In the genomic region with DNA sequence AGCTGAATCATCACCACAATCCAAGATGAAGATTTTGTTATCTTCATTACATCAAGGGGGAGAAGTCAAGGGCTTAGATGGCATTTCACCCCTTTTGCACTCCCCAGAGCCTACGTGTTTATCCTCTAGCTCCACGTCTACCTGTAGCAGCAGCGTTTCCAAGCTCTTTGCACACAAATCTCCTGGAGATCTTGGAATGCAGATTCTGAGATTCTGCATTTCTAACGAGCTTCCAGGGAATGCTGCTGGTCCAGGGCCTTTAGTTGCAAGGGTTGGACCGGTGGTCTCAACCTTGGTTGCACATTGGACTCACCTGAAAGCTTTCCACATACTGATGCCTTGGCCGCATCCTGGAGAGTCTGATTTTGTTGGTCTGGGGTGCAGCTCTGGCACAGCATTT, we compare ENCODE assay signal across 27 cellular contexts. TPM values are rescaled to one million over a fixed set of nuclear protein-coding genes. Genes with fewer than 3 reads are reported as not detected.
DNase-seq lines count a peak whose midpoint lies in the region; ATAC-seq and TF ChIP-seq lines count a peak whose summit lies in the region.
"Had no signal": no experiment of that assay in that cellular context is flagged by ENCODE, and none has a peak within 500 bp of the region (broad histone marks: within the 10 kb centered on the region; RNA-seq: fewer than 3 reads in every experiment).

No MANE protein-coding gene starts in this region.

- BruUV-seq in MCF 10A (replicated peaks; lab: Mats Ljungman, UMichigan): no TSS peak

- H3K36me3 Mint-ChIP-seq in MCF 10A (ENCODE audit: insufficient read depth, unreplicated experiment): no peaks in the 10 kb centered on the region
- no peaks in the 10 kb centered on the region for H3K36me3 Mint-ChIP-seq in glutamatergic neuron (ENCODE audit: unreplicated experiment)
- H3K36me3 Mint-ChIP-seq: CD4-positive, CD25-positive, alpha-beta regulatory T cell; stimulated activated naive B cell treated with anti-CD40 and anti-IgM and Interleukin-4, amounts not matched to agents 10 μg/mL and 1 μg/mL and 100 μg/mL, for 72 hours had no signal

- H3K4me3 ChIP-seq in breast epithelium: peak overlapping the region in 1 of 3 donors; percentile 42
- peak overlapping the region; percentile 24 for H3K4me3 ChIP-seq in psoas muscle
- H3K4me3 ChIP-seq: adrenal gland, body of pancreas, gastroesophageal sphincter, GM12878 had no signal

- TF ChIP-seq CTCF in breast epithelium (IDR thresholded peaks at IDR 0.05) (no peak), MCF 10A (IDR thresholded peaks at IDR 0.05; ENCODE audit: unreplicated experiment) (no peak), glutamatergic neuron (IDR thresholded peaks at IDR 0.05; ENCODE audit: partially characterized antibody, unreplicated experiment) (no peak), psoas muscle (IDR thresholded peaks at IDR 0.05) (no peak)

- H3K9me3 ChIP-seq in breast epithelium: no peaks in the 10 kb centered on the region
- no peaks in the 10 kb centered on the region for H3K9me3 ChIP-seq in psoas muscle
- H3K9me3 ChIP-seq: adrenal gland, body of pancreas, gastroesophageal sphincter had no signal

- H3K4me1 ChIP-seq in breast epithelium: no peaks in the 10 kb centered on the region
- peaks cover 56% of the 10 kb centered on the region for H3K4me1 ChIP-seq in psoas muscle
- H3K4me1 ChIP-seq: adrenal gland had no signal

- ATAC-seq in psoas muscle: no peak
- ATAC-seq in HG02759 (IDR thresholded peaks at IDR 0.05; ENCODE audit: unreplicated experiment): no peak
- ATAC-seq: GM12878; PC-3; stimulated activated naive B cell treated with anti-CD40 and anti-IgM and Interleukin-4, amounts not matched to agents 10 μg/mL and 1 μg/mL and 100 μg/mL, for 72 hours had no signal

- POLR2A ChIA-PET in MCF 10A (lab: Yijun Ruan, JAX): interaction anchor here (0.8 to 1.6 kb wide), 4 partner anchors 14 to 167 kb away, joined by 3 to 5 read pairs (median 4); no protein-coding TSS in a partner anchor

- H3K36me3 ChIP-seq in breast epithelium (no peaks in the 10 kb centered on the region), psoas muscle (ENCODE audit: insufficient read depth in 1 of 2, low read depth in 1 of 2) (no peaks in the 10 kb centered on the region)
- H3K36me3 ChIP-seq: adrenal gland, gastroesophageal sphincter had no signal

- no peaks in the 10 kb centered on the region for H3K27me3 Mint-ChIP-seq in MCF 10A (ENCODE audit: insufficient read depth, unreplicated experiment)
- peaks cover 6% of the 10 kb centered on the region for H3K27me3 Mint-ChIP-seq in glutamatergic neuron (ENCODE audit: unreplicated experiment)

- no peak for TF ChIP-seq POLR2A in breast epithelium (IDR thresholded peaks at IDR 0.05)

- DNase-seq in breast epithelium (ENCODE audit: low spot score in 2 of 2) (no peak), MCF 10A (ENCODE audit: unreplicated experiment) (no peak), NCI-H69 (lab: John Stamatoyannopoulos, UW) (peak; percentile 46), glutamatergic neuron (no peak), psoas muscle (no peak), dermis blood vessel endothelial cell (no peak), KG1 (lab: John Stamatoyannopoulos, UW) (no peak)
- DNase-seq: activated CD4-positive, alpha-beta T cell treated with anti-CD3 and anti-CD28 coated beads, Interleukin-2, amount 50 U/mL, for 48 hours; activated CD4-positive, CD25-positive, alpha-beta regulatory T cell treated with anti-CD3 and anti-CD28 coated beads, Interleukin-2, amount 50 U/mL, for 72 hours; activated naive CD4-positive, alpha-beta T cell; activated T-cell treated with anti-CD3 and anti-CD28 coated beads, Interleukin-2, amount 50 U/mL, for 48 hours; adrenal gland; body of pancreas; CD4-positive, CD25-positive, alpha-beta regulatory T cell; MM.1S; naive B cell; NCI-H1930; NCI-H526; PC-3; small intestine; stimulated activated naive B cell treated with anti-CD40 and anti-IgM and Interleukin-4, amounts not matched to agents 10 μg/mL and 1 μg/mL and 100 μg/mL, for 72 hours; T-helper 2 cell had no signal

- H3K9me3 Mint-ChIP-seq in MCF 10A (ENCODE audit: unreplicated experiment) (no peaks in the 10 kb centered on the region), glutamatergic neuron (ENCODE audit: unreplicated experiment) (peaks cover 16% of the 10 kb centered on the region)
- H3K9me3 Mint-ChIP-seq: CD4-positive, CD25-positive, alpha-beta regulatory T cell had no signal

- H3K4me3 Mint-ChIP-seq in MCF 10A (ENCODE audit: unreplicated experiment): no peak overlapping the region
- H3K4me3 Mint-ChIP-seq in glutamatergic neuron (ENCODE audit: unreplicated experiment): peak overlapping the region; percentile 78
- H3K4me3 Mint-ChIP-seq: CD4-positive, CD25-positive, alpha-beta regulatory T cell; naive B cell; stimulated activated naive B cell treated with anti-CD40 and anti-IgM and Interleukin-4, amounts not matched to agents 10 μg/mL and 1 μg/mL and 100 μg/mL, for 72 hours had no signal

- H3K27ac ChIP-seq in breast epithelium (peak overlapping the region; percentile 45 to 72), psoas muscle (peak overlapping the region; percentile 82)
- H3K27ac ChIP-seq: 22Rv1, adrenal gland, body of pancreas, KMS-11 had no signal

- H3K27me3 ChIP-seq in breast epithelium: no peaks in the 10 kb centered on the region
- H3K27me3 ChIP-seq in psoas muscle (ENCODE audit: insufficient read depth in 3 of 3, low read length in 2 of 3): no peaks in the 10 kb centered on the region
- H3K27me3 ChIP-seq: adrenal gland, body of pancreas had no signal

- H3K27ac Mint-ChIP-seq in MCF 10A (ENCODE audit: low read depth, unreplicated experiment): no peak overlapping the region
- H3K27ac Mint-ChIP-seq in glutamatergic neuron (ENCODE audit: unreplicated experiment): peak overlapping the region; percentile 95
- H3K27ac Mint-ChIP-seq: CD4-positive, CD25-positive, alpha-beta regulatory T cell; naive B cell; stimulated activated naive B cell treated with anti-CD40 and anti-IgM and Interleukin-4, amounts not matched to agents 10 μg/mL and 1 μg/mL and 100 μg/mL, for 72 hours had no signal

- CTCF ChIA-PET in MCF 10A (lab: Yijun Ruan, JAX): interaction anchor here (0.6 to 12.7 kb wide), 14 partner anchors 8 to 275 kb away, joined by 3 to 432 read pairs (median 3); no protein-coding TSS in a partner anchor

- peaks cover 8% of the 10 kb centered on the region for H3K4me1 Mint-ChIP-seq in MCF 10A (ENCODE audit: insufficient read depth, unreplicated experiment)
- peaks cover 56% of the 10 kb centered on the region for H3K4me1 Mint-ChIP-seq in glutamatergic neuron (ENCODE audit: low read depth, unreplicated experiment)

- intact Hi-C loops in breast epithelium (cut with DNase I; ENCODE audit: low total_unique reads) (loop anchor here (5.0 kb wide), 1 partner anchor 177 kb away; no protein-coding TSS in a partner anchor), MCF 10A (cut with micrococcal nuclease) (no loop called here), psoas muscle (cut with DNase I) (loop anchor here (5.0 kb wide), 2 partner anchors 37 to 47 kb away; a partner anchor contains a TSS)

- 22 to 29% (median 28%) methylated on average over 6 of the region's 6 CpGs for WGBS in psoas muscle, 3 donors

RNA-seq across cellular contexts. Expression of a gene that starts 49.5 kb away (rescaled TPM):
- 10 to 100 TPM; 24.6 to 30.2 (median 27.5) TPM for total RNA-seq in breast epithelium
- total RNA-seq in MCF 10A (2022): 20.9 and 23.5 TPM in 2 replicates
- 278 TPM for total RNA-seq in glutamatergic neuron (ENCODE audit: unreplicated experiment)
- total RNA-seq in psoas muscle: 100 to 1,000 TPM in 1 of 4 donors, 10 to 100 TPM in 3; 37.4 to 147 (median 77.1) TPM
- polyA plus RNA-seq in psoas muscle: 10 to 100 TPM in 1 of 3 donors, 1 to 10 TPM in 2; 4.8 to 18.2 (median 6.2) TPM
- total RNA-seq in dermis blood vessel endothelial cell: 100 and 119 TPM in 2 replicates
- polyA plus RNA-seq: CD4-positive, CD25-positive, alpha-beta regulatory T cell had no signal
